Comparison of ENCODE assay signal across 10 cellular contexts in genomic region chr4:3340703-3341088, GRCh38. TPM values are rescaled to one million over a fixed set of nuclear protein-coding genes. Genes with fewer than 3 reads are reported as not detected.
A peak's percentile ranks its signal among the peaks of the same experiment; 100 is the strongest.
DNase-seq lines count a peak whose midpoint lies in the region; ATAC-seq and TF ChIP-seq lines count a peak whose summit lies in the region.
"Had no signal": no experiment of that assay in that cellular context is flagged by ENCODE, and none has a peak within 500 bp of the region (broad histone marks: within the 10 kb centered on the region; RNA-seq: fewer than 3 reads in every experiment).

No MANE protein-coding gene starts in this region.

- H3K4me2 ChIP-seq in PC-9 = no peak overlapping the region

- H3K4me3 ChIP-seq in coronary artery = no peak overlapping the region
- no peak overlapping the region for H3K4me3 ChIP-seq in PC-9
- H3K4me3 ChIP-seq: adrenal gland had no signal

- ATAC-seq in left cardiac atrium = peak; percentile 39 to 51

- H3K4me3 Mint-ChIP-seq in activated CD4-positive, alpha-beta T cell treated with anti-CD3 and anti-CD28 coated beads, Interleukin-2, amount 10 ng/mL, durations not matched to agents 24 days and 14 days = no peak overlapping the region

- H3K4me1 ChIP-seq in PC-9 (replicated peaks; ENCODE audit: insufficient read depth) = no peaks in the 10 kb centered on the region
- H3K4me1 ChIP-seq: adrenal gland had no signal

- DNase-seq in activated CD4-positive, alpha-beta T cell treated with anti-CD3 and anti-CD28 coated beads, Interleukin-2, amount 10 ng/mL, durations not matched to agents 24 days and 14 days = peak; percentile 41
- no peak for DNase-seq in activated CD4-positive, alpha-beta T cell treated with anti-CD3 and anti-CD28 coated beads, Interleukin-2, amount 50 U/mL, for 4 hours
- DNase-seq in RWPE1 (ENCODE audit: low spot score) (peak; percentile 3), left cardiac atrium (no peak), ureter (ENCODE audit: low spot score) (peak; percentile 37), coronary artery (ENCODE audit: low spot score) (no peak), PC-9 (no peak), A172 (ENCODE audit: low spot score) (no peak)
- DNase-seq: NCI-H1048 had no signal

- H3F3A ChIP-seq in PC-9 (ENCODE audit: insufficient read depth, low read depth) = no peaks in the 10 kb centered on the region

- no peaks in the 10 kb centered on the region for H3K9me2 ChIP-seq in PC-9 (ENCODE audit: insufficient read depth)

- no TSS peak for BruUV-seq in PC-9 (replicated peaks; lab: Mats Ljungman, UMichigan)

- POLR2A ChIA-PET in RWPE1 (lab: Yijun Ruan, JAX; ENCODE audit: low non-redundant PET) = no interaction called here
- POLR2A ChIA-PET in PC-9 (lab: Charles Lee; ENCODE audit: unreplicated experiment) = no interaction called here

- no peaks in the 10 kb centered on the region for H3K9me3 Mint-ChIP-seq in activated CD4-positive, alpha-beta T cell treated with anti-CD3 and anti-CD28 coated beads, Interleukin-2, amount 10 ng/mL, durations not matched to agents 24 days and 14 days

- H3K27me3 ChIP-seq in PC-9 (ENCODE audit: insufficient read depth, low read depth) = no peaks in the 10 kb centered on the region
- H3K27me3 ChIP-seq: adrenal gland had no signal

- H3K27ac Mint-ChIP-seq in activated CD4-positive, alpha-beta T cell treated with anti-CD3 and anti-CD28 coated beads, Interleukin-2, amount 10 ng/mL, durations not matched to agents 24 days and 14 days = no peak overlapping the region

- no peaks in the 10 kb centered on the region for H3K36me3 Mint-ChIP-seq in activated CD4-positive, alpha-beta T cell treated with anti-CD3 and anti-CD28 coated beads, Interleukin-2, amount 10 ng/mL, durations not matched to agents 24 days and 14 days (ENCODE audit: low read depth)

- no peaks in the 10 kb centered on the region for H4K20me1 ChIP-seq in PC-9 (ENCODE audit: insufficient read depth)

- TF ChIP-seq CTCF in RWPE1 (conservative IDR thresholded peaks at IDR 0.05; ENCODE audit: low read depth) (peak; percentile 26), coronary artery (IDR thresholded peaks at IDR 0.05) (no peak), PC-9 (conservative IDR thresholded peaks at IDR 0.05) (no peak)

- H3K9me3 ChIP-seq in PC-9 (ENCODE audit: insufficient read depth, low read depth) = no peaks in the 10 kb centered on the region
- H3K9me3 ChIP-seq: adrenal gland had no signal

- H3K27ac ChIP-seq in RWPE1 (no peak overlapping the region), coronary artery (no peak overlapping the region), PC-9 (no peak overlapping the region)
- H3K27ac ChIP-seq: adrenal gland had no signal

- CTCF ChIA-PET in RWPE1 (lab: Yijun Ruan, JAX) (no interaction called here), PC-9 (lab: Charles Lee) (no interaction called here)

- H3K4me1 Mint-ChIP-seq in activated CD4-positive, alpha-beta T cell treated with anti-CD3 and anti-CD28 coated beads, Interleukin-2, amount 10 ng/mL, durations not matched to agents 24 days and 14 days = peaks cover 2% of the 10 kb centered on the region

- H2AFZ ChIP-seq in PC-9 = no peak overlapping the region

- H3K36me3 ChIP-seq in PC-9 (ENCODE audit: low read depth) = no peaks in the 10 kb centered on the region

- no peaks in the 10 kb centered on the region for H3K79me2 ChIP-seq in PC-9 (ENCODE audit: low read depth)

- no peaks in the 10 kb centered on the region for H3K27me3 Mint-ChIP-seq in activated CD4-positive, alpha-beta T cell treated with anti-CD3 and anti-CD28 coated beads, Interleukin-2, amount 10 ng/mL, durations not matched to agents 24 days and 14 days

- intact Hi-C loops in activated CD4-positive, alpha-beta T cell treated with anti-CD3 and anti-CD28 coated beads, Interleukin-2, amount 10 ng/mL, durations not matched to agents 24 days and 14 days (cut with micrococcal nuclease) = loop anchor here (10.0 kb wide), 1 partner anchor 544 kb away; no protein-coding TSS in a partner anchor
- intact Hi-C loops in left cardiac atrium (cut with DNase I) (no loop called here), PC-9 (cut with micrococcal nuclease; ENCODE audit: unreplicated experiment) (no loop called here)

RNA-seq across cellular contexts. Expression of gene RGS12, which starts 47.9 kb away (rescaled TPM):
- 3.3 and 3.7 TPM in 2 replicates for total RNA-seq in activated CD4-positive, alpha-beta T cell treated with anti-CD3 and anti-CD28 coated beads, Interleukin-2, amount 10 ng/mL, durations not matched to agents 24 days and 14 days
- total RNA-seq in left cardiac atrium (10 to 100 TPM; 13.3 to 16.6 TPM), ureter (50.8 TPM), PC-9 (2021) (36.6 and 37.1 TPM in 2 replicates)
- 12.4 and 16.2 TPM in 2 replicates for total RNA-seq in A172 (2014; rRNA removed; shearing (Covaris generic))

Comparison
In these comparisons a context has a peak if more than half of its experiments do, and no peak if none do; other contexts are left out.
1. DNase-seq: peak in activated CD4-positive, alpha-beta T cell treated with anti-CD3 and anti-CD28 coated beads, Interleukin-2, amount 10 ng/mL, durations not matched to agents 24 days and 14 days (single experiment), RWPE1 (single experiment) and ureter (single experiment); none in activated CD4-positive, alpha-beta T cell treated with anti-CD3 and anti-CD28 coated beads, Interleukin-2, amount 50 U/mL, for 4 hours (0 of 2), left cardiac atrium (single experiment), coronary artery (single experiment), PC-9 (0 of 2) and A172 (single experiment).